24 cellular contexts compared by ENCODE assay signal in genomic region chr1:230800891-230801290, GRCh38. TPM values are rescaled to one million over a fixed set of nuclear protein-coding genes. Genes with fewer than 3 reads are reported as not detected.
"Had no signal": no experiment of that assay in that cellular context is flagged by ENCODE, and none has a peak within 500 bp of the region (broad histone marks: within the 10 kb centered on the region; RNA-seq: fewer than 3 reads in every experiment).

No MANE protein-coding gene starts in this region.

- H3K27me3 ChIP-seq: dorsolateral prefrontal cortex, gastroesophageal sphincter, ovary, stomach, upper lobe of right lung had no signal

- H3K9me3 ChIP-seq: esophagus squamous epithelium, gastroesophageal sphincter, ovary, stomach, thoracic aorta, upper lobe of right lung had no signal

- H3K36me3 ChIP-seq: esophagus squamous epithelium, gastroesophageal sphincter, ovary, thoracic aorta, upper lobe of right lung had no signal

- H3K27me3 Mint-ChIP-seq: progenitor cell of endocrine pancreas had no signal

- H3K4me1 ChIP-seq: esophagus squamous epithelium, upper lobe of right lung had no signal

- H3K27ac ChIP-seq: epithelial cell of prostate, esophagus squamous epithelium, gastroesophageal sphincter, ovary, stomach, thoracic aorta, upper lobe of right lung had no signal

- H3K4me3 ChIP-seq: dorsolateral prefrontal cortex, esophagus squamous epithelium, gastroesophageal sphincter, ovary, stomach, thoracic aorta, upper lobe of right lung had no signal

- DNase-seq: cerebellar nuclear complex; cortex of kidney; dorsolateral prefrontal cortex; effector memory CD4-positive, alpha-beta T cell; esophagus squamous epithelium; foreskin fibroblast; immature natural killer cell; left colon; left ventricle myocardium superior; mesendoderm; naive thymus-derived CD4-positive, alpha-beta T cell; ovary; right cardiac atrium; small intestine; stimulated activated CD4-positive, alpha-beta T cell treated with anti-CD3 and anti-CD28 coated beads, Interleukin-12 subunit alpha, Interleukin-12 subunit beta, amount 100 ng/mL, for 4 hours; stimulated activated naive CD4-positive, alpha-beta T cell; stomach; substantia nigra; upper lobe of right lung had no signal

- H3K4me3 Mint-ChIP-seq: immature natural killer cell; naive thymus-derived CD4-positive, alpha-beta T cell had no signal

- H3K4me1 Mint-ChIP-seq: immature natural killer cell; naive thymus-derived CD4-positive, alpha-beta T cell had no signal

- H3K27ac Mint-ChIP-seq: immature natural killer cell; naive thymus-derived CD4-positive, alpha-beta T cell; progenitor cell of endocrine pancreas had no signal

- H3K36me3 Mint-ChIP-seq: immature natural killer cell had no signal

RNA-seq across cellular contexts. Expression of gene CAPN9, which starts 53.7 kb away (rescaled TPM):
- total RNA-seq: lung microvascular endothelial cell; naive thymus-derived CD4-positive, alpha-beta T cell had no signal
